10 cellular contexts compared by ENCODE assay signal in the genomic region with DNA sequence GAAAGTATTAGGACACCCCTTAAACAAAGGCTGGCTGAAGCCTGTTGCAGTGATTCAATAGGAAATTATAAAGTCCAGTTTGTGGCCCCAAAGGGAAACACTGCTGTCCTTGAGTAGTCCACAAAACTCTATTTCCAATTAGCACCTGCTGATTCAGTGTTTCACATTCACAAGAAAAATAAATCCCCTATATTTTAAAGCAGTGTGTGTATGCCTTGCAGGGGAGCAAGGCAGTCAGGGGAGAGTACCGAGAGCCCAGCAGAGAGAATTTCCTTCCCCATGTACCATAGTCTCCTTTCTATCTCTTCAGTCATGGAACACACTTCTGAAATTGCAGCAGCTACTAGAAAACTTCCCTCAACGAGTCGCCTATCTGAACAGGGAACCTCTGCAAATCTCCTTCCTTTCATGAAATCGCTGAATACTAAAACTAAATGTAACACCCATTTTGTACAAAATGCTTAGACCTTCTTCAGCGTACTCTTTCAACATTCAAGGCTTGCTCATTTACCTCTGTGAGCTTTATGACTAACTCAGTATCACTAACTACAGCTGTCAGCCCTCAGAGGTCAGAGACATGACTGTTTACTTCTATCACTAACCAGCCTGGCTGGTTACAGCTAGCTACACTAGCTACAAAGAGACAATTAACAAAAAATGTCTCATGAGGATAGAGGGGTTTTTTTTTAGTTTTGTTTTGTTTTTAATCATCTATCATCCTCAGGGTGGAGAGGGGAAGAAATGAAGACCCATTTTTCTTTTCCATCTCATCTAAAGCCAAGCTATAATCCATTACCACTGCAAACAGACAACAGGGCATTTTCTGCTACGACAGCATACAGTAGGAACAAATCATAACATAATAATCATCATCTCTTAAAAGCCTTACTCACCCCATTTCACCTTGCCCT.
DNase-seq lines count a peak whose midpoint lies in the region; ATAC-seq, FAIRE-seq and TF ChIP-seq lines count a peak whose summit lies in the region.
"Had no signal": no experiment of that assay in that cellular context is flagged by ENCODE, and none has a peak within 500 bp of the region (broad histone marks: within the 10 kb centered on the region; RNA-seq: fewer than 3 reads in every experiment).

No MANE protein-coding gene starts in this region.

- WGBS in esophagus muscularis mucosa: 76% methylated on average over 6 of the region's 6 CpGs

- H3K4me3 ChIP-seq in brain microvascular endothelial cell (ENCODE audit: low read depth, low read length): no peak overlapping the region
- no peak overlapping the region for H3K4me3 ChIP-seq in esophagus muscularis mucosa

- H3K27ac ChIP-seq in brain microvascular endothelial cell (peak overlapping the region; percentile 30), esophagus muscularis mucosa (replicated peaks in 1 of 4) (no peak overlapping the region), caudate nucleus (ENCODE audit: low read depth, low read length) (no peak overlapping the region)

- in situ Hi-C loops in brain microvascular endothelial cell (cut with HindIII; ENCODE audit: low pct_ligation_motif_present, low sequenced_read_pairs): no loop called here

- H3K27me3 ChIP-seq in brain microvascular endothelial cell (replicated peaks): no peaks in the 10 kb centered on the region
- H3K27me3 ChIP-seq in esophagus muscularis mucosa: peaks cover 0 to 4% (median 0%) of the 10 kb centered on the region in 4 donors

- TF ChIP-seq POLR2A in GM12891 (IDR thresholded peaks at IDR 0.05; ENCODE audit: low read depth, low read length) (no peak), esophagus muscularis mucosa (IDR thresholded peaks at IDR 0.05; ENCODE audit: low read depth) (no peak)

- TF ChIP-seq CTCF in brain microvascular endothelial cell (IDR thresholded peaks at IDR 0.05; ENCODE audit: low read depth, low read length, missing control alignments) (no peak), esophagus muscularis mucosa (IDR thresholded peaks at IDR 0.05) (no peak)

- intact Hi-C loops in esophagus muscularis mucosa (cut with DNase I): no loop called here

- peak; percentile 77 for FAIRE-seq in GM12891 (lab: Jason Lieb, UNC)

- no peak for TF ChIP-seq EP300 in esophagus muscularis mucosa (IDR thresholded peaks at IDR 0.05)

- no peaks in the 10 kb centered on the region for H3K36me3 ChIP-seq in brain microvascular endothelial cell (replicated peaks)
- H3K36me3 ChIP-seq in esophagus muscularis mucosa: no peaks in the 10 kb centered on the region

- ATAC-seq in GM19455 (IDR thresholded peaks at IDR 0.05; ENCODE audit: unreplicated experiment): peak; percentile 74
- peak; percentile 59 for ATAC-seq in HG03066 (IDR thresholded peaks at IDR 0.05; ENCODE audit: low read depth, unreplicated experiment)

- H3K9me3 ChIP-seq in esophagus muscularis mucosa: no peaks in the 10 kb centered on the region

- H3K4me1 ChIP-seq in esophagus muscularis mucosa: peaks cover 0 to 12% (median 4%) of the 10 kb centered on the region in 4 donors

- DNase-seq in GM12891 (ENCODE audit: insufficient read length, low spot score): no peak
- peak; percentile 43 for DNase-seq in brain microvascular endothelial cell
- no peak for DNase-seq in cortex of kidney (lab: John Stamatoyannopoulos, UW)
- DNase-seq in activated T-cell treated with anti-CD3 and anti-CD28 coated beads, Interleukin-2, amount 50 U/mL, for 1 hour: no peak
- no peak for DNase-seq in esophagus muscularis mucosa (ENCODE audit: extremely low spot score)
- no peak for DNase-seq in caudate nucleus (lab: John Stamatoyannopoulos, UW)
- DNase-seq: endodermal cell, SHP77 treated with DMSO at 0.1 percent for 48 hours had no signal

TF ChIP-seq in GM12891, 5 proteins besides CTCF, POLR2A, EP300 and RAD21:
- no peak for TF ChIP-seq TAF1 (IDR thresholded peaks at IDR 0.05; ENCODE audit: low read depth, low read length)
- TF ChIP-seq SPI1 (IDR thresholded peaks at IDR 0.05; ENCODE audit: low read depth, low read length): no peak
- no peak for TF ChIP-seq PAX5 (IDR thresholded peaks at IDR 0.05; ENCODE audit: insufficient read depth, low read length, severe bottlenecking)
- no peak for TF ChIP-seq POU2F2 (IDR thresholded peaks at IDR 0.05; ENCODE audit: low read depth, low read length)
- no peak for TF ChIP-seq POLR2AphosphoS5 (IDR thresholded peaks at IDR 0.05; ENCODE audit: low read depth, low read length)
